Comparison of ENCODE assay signal across 2 cellular contexts in the genomic region with DNA sequence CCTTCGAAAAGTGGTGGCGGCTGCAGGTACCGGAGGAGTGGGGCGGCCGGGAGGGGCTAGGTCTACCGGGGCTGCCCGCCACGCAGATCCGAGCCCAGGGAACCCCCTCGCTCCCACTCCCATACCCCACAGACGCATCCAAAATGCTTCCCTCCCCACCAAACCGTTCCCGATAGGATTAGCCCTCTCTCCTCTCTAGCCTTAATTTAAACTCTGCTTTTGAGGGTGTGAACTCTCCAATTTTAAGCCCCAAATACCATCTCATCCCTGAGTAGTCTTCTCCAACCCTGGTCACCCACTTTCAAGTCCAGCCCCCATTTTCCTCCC.
TF ChIP-seq lines count a peak whose summit lies in the region.

No MANE protein-coding gene starts in this region.

TF ChIP-seq in SK-N-SH, 30 proteins besides CTCF, POLR2A, EP300 and RAD21 (continued from another document):
- TF ChIP-seq POLR2AphosphoS5 (IDR thresholded peaks at IDR 0.05; ENCODE audit: low read depth, low read length) (no peak), RXRA (IDR thresholded peaks at IDR 0.05; ENCODE audit: borderline replicate concordance, low read depth) (no peak)
- TF ChIP-seq, protein P1, sequence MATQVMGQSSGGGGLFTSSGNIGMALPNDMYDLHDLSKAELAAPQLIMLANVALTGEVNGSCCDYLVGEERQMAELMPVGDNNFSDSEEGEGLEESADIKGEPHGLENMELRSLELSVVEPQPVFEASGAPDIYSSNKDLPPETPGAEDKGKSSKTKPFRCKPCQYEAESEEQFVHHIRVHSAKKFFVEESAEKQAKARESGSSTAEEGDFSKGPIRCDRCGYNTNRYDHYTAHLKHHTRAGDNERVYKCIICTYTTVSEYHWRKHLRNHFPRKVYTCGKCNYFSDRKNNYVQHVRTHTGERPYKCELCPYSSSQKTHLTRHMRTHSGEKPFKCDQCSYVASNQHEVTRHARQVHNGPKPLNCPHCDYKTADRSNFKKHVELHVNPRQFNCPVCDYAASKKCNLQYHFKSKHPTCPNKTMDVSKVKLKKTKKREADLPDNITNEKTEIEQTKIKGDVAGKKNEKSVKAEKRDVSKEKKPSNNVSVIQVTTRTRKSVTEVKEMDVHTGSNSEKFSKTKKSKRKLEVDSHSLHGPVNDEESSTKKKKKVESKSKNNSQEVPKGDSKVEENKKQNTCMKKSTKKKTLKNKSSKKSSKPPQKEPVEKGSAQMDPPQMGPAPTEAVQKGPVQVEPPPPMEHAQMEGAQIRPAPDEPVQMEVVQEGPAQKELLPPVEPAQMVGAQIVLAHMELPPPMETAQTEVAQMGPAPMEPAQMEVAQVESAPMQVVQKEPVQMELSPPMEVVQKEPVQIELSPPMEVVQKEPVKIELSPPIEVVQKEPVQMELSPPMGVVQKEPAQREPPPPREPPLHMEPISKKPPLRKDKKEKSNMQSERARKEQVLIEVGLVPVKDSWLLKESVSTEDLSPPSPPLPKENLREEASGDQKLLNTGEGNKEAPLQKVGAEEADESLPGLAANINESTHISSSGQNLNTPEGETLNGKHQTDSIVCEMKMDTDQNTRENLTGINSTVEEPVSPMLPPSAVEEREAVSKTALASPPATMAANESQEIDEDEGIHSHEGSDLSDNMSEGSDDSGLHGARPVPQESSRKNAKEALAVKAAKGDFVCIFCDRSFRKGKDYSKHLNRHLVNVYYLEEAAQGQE (IDR thresholded peaks at IDR 0.05; ENCODE audit: low read depth, low read length) = no peak

TF ChIP-seq in SK-N-SH treated with all-trans-retinoic acid at 6 μM for 48 hours, 23 proteins besides CTCF, POLR2A, EP300 and RAD21 (continued from another document):
- TF ChIP-seq ESRRG (CRISPR knock-in tag; IDR thresholded peaks at IDR 0.05) = no peak
- TF ChIP-seq, protein P2, sequence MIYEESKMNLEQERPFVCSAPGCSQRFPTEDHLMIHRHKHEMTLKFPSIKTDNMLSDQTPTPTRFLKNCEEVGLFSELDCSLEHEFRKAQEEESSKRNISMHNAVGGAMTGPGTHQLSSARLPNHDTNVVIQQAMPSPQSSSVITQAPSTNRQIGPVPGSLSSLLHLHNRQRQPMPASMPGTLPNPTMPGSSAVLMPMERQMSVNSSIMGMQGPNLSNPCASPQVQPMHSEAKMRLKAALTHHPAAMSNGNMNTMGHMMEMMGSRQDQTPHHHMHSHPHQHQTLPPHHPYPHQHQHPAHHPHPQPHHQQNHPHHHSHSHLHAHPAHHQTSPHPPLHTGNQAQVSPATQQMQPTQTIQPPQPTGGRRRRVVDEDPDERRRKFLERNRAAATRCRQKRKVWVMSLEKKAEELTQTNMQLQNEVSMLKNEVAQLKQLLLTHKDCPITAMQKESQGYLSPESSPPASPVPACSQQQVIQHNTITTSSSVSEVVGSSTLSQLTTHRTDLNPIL (CRISPR knock-in tag; IDR thresholded peaks at IDR 0.05; ENCODE audit: low read depth) = no peak
- TF ChIP-seq ZC3H10 (CRISPR knock-in tag; IDR thresholded peaks at IDR 0.05) = no peak
- no peak for TF ChIP-seq RARB (CRISPR knock-in tag; IDR thresholded peaks at IDR 0.05)
- no peak for TF ChIP-seq ZFP30 (CRISPR knock-in tag; IDR thresholded peaks at IDR 0.05)
- no peak for TF ChIP-seq SNAI2 (CRISPR knock-in tag; IDR thresholded peaks at IDR 0.05)
- no peak for TF ChIP-seq GLIS3 (CRISPR knock-in tag; IDR thresholded peaks at IDR 0.05)
- no peak for TF ChIP-seq BACH2 (CRISPR knock-in tag; IDR thresholded peaks at IDR 0.05; ENCODE audit: borderline replicate concordance)
- no peak for TF ChIP-seq TOX (CRISPR knock-in tag; IDR thresholded peaks at IDR 0.05; ENCODE audit: borderline replicate concordance)
- TF ChIP-seq, protein P3, sequence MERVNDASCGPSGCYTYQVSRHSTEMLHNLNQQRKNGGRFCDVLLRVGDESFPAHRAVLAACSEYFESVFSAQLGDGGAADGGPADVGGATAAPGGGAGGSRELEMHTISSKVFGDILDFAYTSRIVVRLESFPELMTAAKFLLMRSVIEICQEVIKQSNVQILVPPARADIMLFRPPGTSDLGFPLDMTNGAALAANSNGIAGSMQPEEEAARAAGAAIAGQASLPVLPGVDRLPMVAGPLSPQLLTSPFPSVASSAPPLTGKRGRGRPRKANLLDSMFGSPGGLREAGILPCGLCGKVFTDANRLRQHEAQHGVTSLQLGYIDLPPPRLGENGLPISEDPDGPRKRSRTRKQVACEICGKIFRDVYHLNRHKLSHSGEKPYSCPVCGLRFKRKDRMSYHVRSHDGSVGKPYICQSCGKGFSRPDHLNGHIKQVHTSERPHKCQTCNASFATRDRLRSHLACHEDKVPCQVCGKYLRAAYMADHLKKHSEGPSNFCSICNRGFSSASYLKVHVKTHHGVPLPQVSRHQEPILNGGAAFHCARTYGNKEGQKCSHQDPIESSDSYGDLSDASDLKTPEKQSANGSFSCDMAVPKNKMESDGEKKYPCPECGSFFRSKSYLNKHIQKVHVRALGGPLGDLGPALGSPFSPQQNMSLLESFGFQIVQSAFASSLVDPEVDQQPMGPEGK (CRISPR knock-in tag; IDR thresholded peaks at IDR 0.05; ENCODE audit: borderline replicate concordance) = no peak
- no peak for TF ChIP-seq ARNTL (CRISPR knock-in tag; IDR thresholded peaks at IDR 0.05; ENCODE audit: borderline replicate concordance, low read depth)
- no peak for TF ChIP-seq ISL1 (CRISPR knock-in tag; IDR thresholded peaks at IDR 0.05)
- no peak for TF ChIP-seq ZNF565 (CRISPR knock-in tag; conservative IDR thresholded peaks at IDR 0.05; ENCODE audit: low read depth)
TF ChIP-seq in SK-N-SH treated with all-trans-retinoic acid at 6 μM for 48 hours: peak in this region for 0.
